1 cellular context compared by ENCODE assay signal in genomic region chr12:8037947-8038346, GRCh38.
TF ChIP-seq lines count a peak whose summit lies in the region.

No MANE protein-coding gene starts in this region.

TF ChIP-seq in IMR-90, 13 proteins besides CTCF, POLR2A, EP300 and RAD21:
- no peak for TF ChIP-seq BHLHE40 (IDR thresholded peaks at IDR 0.05; ENCODE audit: low read depth, low read length)
- no peak for TF ChIP-seq FOS (IDR thresholded peaks at IDR 0.05; ENCODE audit: low read depth, low read length)
